In genomic region chr5:120507826-120508463, GRCh38 we compare ENCODE assay signal across 22 cellular contexts. TPM values are rescaled to one million over a fixed set of nuclear protein-coding genes. Genes with fewer than 3 reads are reported as not detected.
DNase-seq lines count a peak whose midpoint lies in the region; ATAC-seq, FAIRE-seq and TF ChIP-seq lines count a peak whose summit lies in the region.
"Had no signal": no experiment of that assay in that cellular context is flagged by ENCODE, and none has a peak within 500 bp of the region (broad histone marks: within the 10 kb centered on the region; RNA-seq: fewer than 3 reads in every experiment).

No MANE protein-coding gene starts in this region.

- H3K27ac ChIP-seq in mammary epithelial cell (ENCODE audit: insufficient read depth, low read depth, low read length) (no peak overlapping the region), astrocyte (ENCODE audit: low read depth, low read length) (no peak overlapping the region), hepatocyte (peak overlapping the region; percentile 18)
- H3K27ac ChIP-seq: 22Rv1, gastroesophageal sphincter, parathyroid adenoma, tibial artery had no signal

- H3K9me2 ChIP-seq in hepatocyte (replicated peaks; ENCODE audit: insufficient read depth) = no peaks in the 10 kb centered on the region

- dilution Hi-C loops in mammary epithelial cell (cut with HindIII; ENCODE audit: low sequenced_read_pairs) = no loop called here

- FAIRE-seq in astrocyte (lab: Jason Lieb, UNC) = no peak

- H3K36me3 Mint-ChIP-seq in MCF 10A (ENCODE audit: insufficient read depth, unreplicated experiment) = no peaks in the 10 kb centered on the region
- H3K36me3 Mint-ChIP-seq in astrocyte (ENCODE audit: low read depth, unreplicated experiment) = no peaks in the 10 kb centered on the region

- ATAC-seq in left ventricle myocardium superior (no peak), HG02870 (IDR thresholded peaks at IDR 0.05; ENCODE audit: unreplicated experiment) (no peak)
- ATAC-seq: activated CD8-positive, alpha-beta T cell treated with anti-CD3 and anti-CD28 coated beads for 36 hours; gastroesophageal sphincter; right cardiac atrium; stimulated activated naive CD8-positive, alpha-beta T cell treated with anti-CD3 and anti-CD28 coated beads, Interleukin-15, amount 100 ng/mL, for 72 hours had no signal

- no peaks in the 10 kb centered on the region for H3K36me3 ChIP-seq in mammary epithelial cell (ENCODE audit: insufficient read depth, low read length)
- H3K36me3 ChIP-seq in astrocyte (ENCODE audit: insufficient read depth, low read length) = no peaks in the 10 kb centered on the region
- H3K36me3 ChIP-seq in hepatocyte (replicated peaks; ENCODE audit: insufficient read depth, low read depth) = no peaks in the 10 kb centered on the region
- H3K36me3 ChIP-seq: gastroesophageal sphincter, MG63, tibial artery had no signal

- no TSS peak for BruUV-seq in MCF 10A (replicated peaks; lab: Mats Ljungman, UMichigan)
- no TSS peak for BruUV-seq in mammary epithelial cell (replicated peaks; lab: Mats Ljungman, UMichigan)

- TF ChIP-seq CTCF in MCF 10A (IDR thresholded peaks at IDR 0.05; ENCODE audit: unreplicated experiment) (no peak), mammary epithelial cell (conservative IDR thresholded peaks at IDR 0.05 in 1 of 2, IDR thresholded peaks at IDR 0.05 in 1 of 2; ENCODE audit: extremely low read depth in 1 of 2, insufficient read depth in 1 of 2, low read depth in 1 of 2, low read length in 2 of 2) (no peak), astrocyte (IDR thresholded peaks at IDR 0.05; ENCODE audit: insufficient read depth, low read depth, low read length) (no peak), hepatocyte (IDR thresholded peaks at IDR 0.05; ENCODE audit: poor library complexity) (no peak)

- no peaks in the 10 kb centered on the region for H3K4me1 ChIP-seq in mammary epithelial cell (ENCODE audit: insufficient read depth, low read length)
- H3K4me1 ChIP-seq in astrocyte (ENCODE audit: insufficient read depth, low read length) = peaks cover 4% of the 10 kb centered on the region
- H3K4me1 ChIP-seq in hepatocyte (ENCODE audit: insufficient read depth) = peaks cover 5% of the 10 kb centered on the region
- H3K4me1 ChIP-seq: gastroesophageal sphincter, parathyroid adenoma, tibial artery had no signal

- H2AFZ ChIP-seq in mammary epithelial cell (ENCODE audit: low read depth, low read length) (no peak overlapping the region), astrocyte (ENCODE audit: low read depth, low read length) (no peak overlapping the region), hepatocyte (no peak overlapping the region)
- H2AFZ ChIP-seq: parathyroid adenoma had no signal

- POLR2A ChIA-PET in MCF 10A (lab: Yijun Ruan, JAX) = no interaction called here

- in situ Hi-C loops in mammary epithelial cell (cut with MboI; ENCODE audit: low sequenced_read_pairs in 2 of 2) = no loop called here

- intact Hi-C loops in MCF 10A (cut with micrococcal nuclease) (no loop called here), mammary epithelial cell (cut with micrococcal nuclease) (no loop called here), left ventricle myocardium superior (cut with micrococcal nuclease) (no loop called here)

- WGBS in mammary epithelial cell (ENCODE audit: low coverage, missing lambda C conversion rate) = 92% methylated on average over 2 of the region's 2 CpGs
- 80% methylated on average over 2 of the region's 2 CpGs for WGBS in hepatocyte (ENCODE audit: low lambda C conversion rate, missing lambda C conversion rate)

- CTCF ChIA-PET in MCF 10A (lab: Yijun Ruan, JAX) = interaction anchor here (0.9 kb wide), 1 partner anchor 18 kb away, joined by 3 read pairs; no protein-coding TSS in a partner anchor
- CTCF ChIA-PET in mammary epithelial cell (lab: Charles Lee; ENCODE audit: low non-redundant PET) = no interaction called here

- H3K9me3 ChIP-seq in mammary epithelial cell (replicated peaks; ENCODE audit: insufficient read depth, low read length) (no peaks in the 10 kb centered on the region), astrocyte (ENCODE audit: insufficient read depth, low read depth, low read length) (no peaks in the 10 kb centered on the region), hepatocyte (ENCODE audit: low read depth) (no peaks in the 10 kb centered on the region)
- H3K9me3 ChIP-seq: gastroesophageal sphincter, MG63, tibial artery had no signal

- peak; percentile 17 for DNase-seq in MCF 10A (ENCODE audit: unreplicated experiment)
- DNase-seq in mammary epithelial cell = no peak
- no peak for DNase-seq in astrocyte (ENCODE audit: low read depth)
- DNase-seq in hepatocyte (ENCODE audit: low spot score) = no peak
- no peak for DNase-seq in left ventricle myocardium superior
- DNase-seq in AG08396 (ENCODE audit: low spot score) = no peak
- DNase-seq in A172 (ENCODE audit: low spot score) = no peak
- DNase-seq: activated CD4-positive, CD25-positive, alpha-beta regulatory T cell; activated CD8-positive, alpha-beta T cell treated with anti-CD3 and anti-CD28 coated beads for 36 hours; amygdala; GOT3; MG63; NCI-H1417; NCI-H526 treated with DMSO at 0.1 percent for 48 hours; right cardiac atrium; stimulated activated naive CD8-positive, alpha-beta T cell treated with anti-CD3 and anti-CD28 coated beads, Interleukin-15, amount 100 ng/mL, for 72 hours; T-helper 9 cell; tibial artery had no signal

- H3K4me1 Mint-ChIP-seq in MCF 10A (ENCODE audit: insufficient read depth, unreplicated experiment) (peaks cover 9% of the 10 kb centered on the region), astrocyte (ENCODE audit: low read depth, unreplicated experiment) (peaks cover 15% of the 10 kb centered on the region)
- H3K4me1 Mint-ChIP-seq: stimulated activated naive CD8-positive, alpha-beta T cell treated with anti-CD3 and anti-CD28 coated beads, Interleukin-15, amount 100 ng/mL, for 72 hours had no signal

- no peaks in the 10 kb centered on the region for H4K20me1 ChIP-seq in mammary epithelial cell (ENCODE audit: insufficient read depth, low read length)
- peaks cover 4% of the 10 kb centered on the region for H4K20me1 ChIP-seq in astrocyte (ENCODE audit: insufficient read depth, low read length)
- no peaks in the 10 kb centered on the region for H4K20me1 ChIP-seq in hepatocyte (ENCODE audit: insufficient read depth, poor library complexity, severe bottlenecking)

- no peak overlapping the region for H3K4me3 ChIP-seq in mammary epithelial cell (replicated peaks in 1 of 3; ENCODE audit: insufficient read depth in 1 of 3, low read depth in 2 of 3, low read length in 3 of 3)
- no peak overlapping the region for H3K4me3 ChIP-seq in astrocyte (ENCODE audit: insufficient read depth, low read depth, low read length)
- H3K4me3 ChIP-seq in hepatocyte = no peak overlapping the region
- H3K4me3 ChIP-seq: gastroesophageal sphincter, MG63, tibial artery had no signal

- H3K9ac ChIP-seq in mammary epithelial cell (ENCODE audit: insufficient read depth, low read length) (no peak overlapping the region), astrocyte (ENCODE audit: low read length) (no peak overlapping the region)
- H3K9ac ChIP-seq: parathyroid adenoma had no signal

- no peak overlapping the region for H3K27ac Mint-ChIP-seq in MCF 10A (ENCODE audit: low read depth, unreplicated experiment)
- H3K27ac Mint-ChIP-seq in astrocyte (ENCODE audit: unreplicated experiment) = no peak overlapping the region
- H3K27ac Mint-ChIP-seq: activated CD8-positive, alpha-beta T cell treated with anti-CD3 and anti-CD28 coated beads for 36 hours; stimulated activated naive CD8-positive, alpha-beta T cell treated with anti-CD3 and anti-CD28 coated beads, Interleukin-15, amount 100 ng/mL, for 72 hours had no signal

- H3K27me3 ChIP-seq in mammary epithelial cell (ENCODE audit: insufficient read depth, low read length) (no peaks in the 10 kb centered on the region), astrocyte (ENCODE audit: insufficient read depth, low read length) (no peaks in the 10 kb centered on the region), hepatocyte (no peaks in the 10 kb centered on the region)
- H3K27me3 ChIP-seq: gastroesophageal sphincter, MG63, tibial artery had no signal

- H3K4me3 Mint-ChIP-seq in MCF 10A (ENCODE audit: unreplicated experiment) (no peak overlapping the region), astrocyte (ENCODE audit: unreplicated experiment) (peak overlapping the region; percentile 9)
- H3K4me3 Mint-ChIP-seq: activated CD8-positive, alpha-beta T cell treated with anti-CD3 and anti-CD28 coated beads for 36 hours; stimulated activated naive CD8-positive, alpha-beta T cell treated with anti-CD3 and anti-CD28 coated beads, Interleukin-15, amount 100 ng/mL, for 72 hours had no signal

- H3K27me3 Mint-ChIP-seq in MCF 10A (ENCODE audit: insufficient read depth, unreplicated experiment) = no peaks in the 10 kb centered on the region
- no peaks in the 10 kb centered on the region for H3K27me3 Mint-ChIP-seq in astrocyte (ENCODE audit: low read depth, unreplicated experiment)
- H3K27me3 Mint-ChIP-seq: activated CD8-positive, alpha-beta T cell treated with anti-CD3 and anti-CD28 coated beads for 36 hours; stimulated activated naive CD8-positive, alpha-beta T cell treated with anti-CD3 and anti-CD28 coated beads, Interleukin-15, amount 100 ng/mL, for 72 hours had no signal

- no peaks in the 10 kb centered on the region for H3K9me3 Mint-ChIP-seq in MCF 10A (ENCODE audit: unreplicated experiment)
- peaks cover 3% of the 10 kb centered on the region for H3K9me3 Mint-ChIP-seq in astrocyte (ENCODE audit: unreplicated experiment)
- H3K9me3 Mint-ChIP-seq: activated CD8-positive, alpha-beta T cell treated with anti-CD3 and anti-CD28 coated beads for 36 hours had no signal

- H3K4me2 ChIP-seq in mammary epithelial cell (ENCODE audit: insufficient read depth, low read depth, low read length) = no peak overlapping the region
- H3K4me2 ChIP-seq in astrocyte (ENCODE audit: low read length) = no peak overlapping the region
- peak overlapping the region; percentile 24 for H3K4me2 ChIP-seq in hepatocyte

- no peaks in the 10 kb centered on the region for H3K79me2 ChIP-seq in mammary epithelial cell (ENCODE audit: insufficient read depth, low read length)
- H3K79me2 ChIP-seq in astrocyte (ENCODE audit: insufficient read depth, low read length) = peaks cover 41% of the 10 kb centered on the region
- H3K79me2 ChIP-seq in hepatocyte = peaks cover 3% of the 10 kb centered on the region
- H3K79me2 ChIP-seq: parathyroid adenoma had no signal

RNA-seq across cellular contexts. Expression of gene PRR16, which starts 43.8 kb away (rescaled TPM):
- total RNA-seq in MCF 10A (2022) = 11.9 and 18.9 TPM in 2 replicates
- 1 to 10 TPM; 1.3 to 3.2 TPM for total RNA-seq in mammary epithelial cell
- 4.6 TPM for polyA plus RNA-seq in mammary epithelial cell
- polyA minus RNA-seq in mammary epithelial cell = not detected
- 8.8 and 9.1 TPM in 2 replicates for total RNA-seq in astrocyte
- total RNA-seq in hepatocyte = 16.1 and 17.3 TPM in 2 replicates
- polyA plus RNA-seq in hepatocyte = 15.3 and 19.1 TPM in 2 replicates
- 12.9 TPM for total RNA-seq in left ventricle myocardium superior
- total RNA-seq in A172 (2014; rRNA removed; shearing (Covaris generic)) = 1.9 and 4.0 TPM in 2 replicates
- total RNA-seq: activated CD8-positive, alpha-beta T cell treated with anti-CD3 and anti-CD28 coated beads for 36 hours had no signal
